In genomic region chr7:157010588-157011332, GRCh38 we compare ENCODE assay signal across 7 cellular contexts. TPM values are rescaled to one million over a fixed set of nuclear protein-coding genes. Genes with fewer than 3 reads are reported as not detected.
DNase-seq lines count a peak whose midpoint lies in the region; ATAC-seq and TF ChIP-seq lines count a peak whose summit lies in the region.

Gene MNX1, minus strand, starts transcription at chr7:157010663. Its CDS starts 313 bp downstream, at chr7:157010350.

- peak within 1 kb of the TSS; percentile 99 for H3K4me2 ChIP-seq in MM.1S (ENCODE audit: low read depth, low read length)
- peak within 1 kb of the TSS; percentile 81 for H3K4me2 ChIP-seq in mesenchymal stem cell (ENCODE audit: low read length, poor library complexity, severe bottlenecking)

- H2AK5ac ChIP-seq in mesenchymal stem cell (ENCODE audit: low read length, severe bottlenecking): no peak within 1 kb of the TSS

- peak within 1 kb of the TSS; percentile 88 for H3K9ac ChIP-seq in MM.1S (ENCODE audit: low read length)
- no peak within 1 kb of the TSS for H3K9ac ChIP-seq in mesenchymal stem cell (ENCODE audit: low read length)

- no peak within 1 kb of the TSS for H2BK120ac ChIP-seq in mesenchymal stem cell (ENCODE audit: low read depth, low read length)

- H2BK5ac ChIP-seq in mesenchymal stem cell (ENCODE audit: low read depth, low read length, poor library complexity, severe bottlenecking): no peak within 1 kb of the TSS

- H3K36me3 ChIP-seq in MM.1S (replicated peaks; ENCODE audit: insufficient read depth, low read length): no peaks in the 10 kb centered on the region
- H3K36me3 ChIP-seq in mesenchymal stem cell (ENCODE audit: control insufficient read depth in 1 of 2, insufficient read depth in 2 of 2, low read depth in 1 of 2, low read length in 2 of 2): no peaks in the 10 kb centered on the region
- no peaks in the 10 kb centered on the region for H3K36me3 ChIP-seq in tibial artery

- H3F3A ChIP-seq in MM.1S (ENCODE audit: insufficient read depth, low read length): peaks cover 14% of the 10 kb centered on the region; the same call in 1 of the 2 replicates

- H3K27ac ChIP-seq in MM.1S (ENCODE audit: low read length) (peak within 1 kb of the TSS; percentile 24; the same call in 1 of the 2 replicates), mesenchymal stem cell (ENCODE audit: low read length, poor library complexity, severe bottlenecking) (no peak within 1 kb of the TSS), tibial artery (no peak within 1 kb of the TSS)

- no peak for TF ChIP-seq CTCF in HFF-Myc (IDR thresholded peaks at IDR 0.05; ENCODE audit: low read depth, low read length, missing control alignments)
- no peak for TF ChIP-seq CTCF in MM.1S (IDR thresholded peaks at IDR 0.05; ENCODE audit: low read length)
- no peak for TF ChIP-seq CTCF in chondrocyte (IDR thresholded peaks at IDR 0.05)
- no peak for TF ChIP-seq CTCF in tibial artery (IDR thresholded peaks at IDR 0.05)

- H4K8ac ChIP-seq in mesenchymal stem cell (ENCODE audit: low read length): no peak within 1 kb of the TSS

- no peak within 1 kb of the TSS for H4K91ac ChIP-seq in mesenchymal stem cell (ENCODE audit: low read length)

- H2BK15ac ChIP-seq in mesenchymal stem cell (ENCODE audit: low read depth, poor library complexity, severe bottlenecking): no peak within 1 kb of the TSS

- H3K79me2 ChIP-seq in MM.1S (ENCODE audit: low read length): peaks cover 20% of the 10 kb centered on the region

- DNase-seq in HFF-Myc (ENCODE audit: extremely low read depth, low read depth): no peak
- DNase-seq in MM.1S: peak; percentile 97
- DNase-seq in SW 1271 (lab: John Stamatoyannopoulos, UW): peak; percentile 70
- no peak for DNase-seq in chondrocyte (ENCODE audit: low spot score)
- no peak for DNase-seq in mesenchymal stem cell
- DNase-seq in tibial artery: peak in 1 of 2 donors; percentile 45

- H3K79me1 ChIP-seq in mesenchymal stem cell (replicated peaks; ENCODE audit: low read length, poor library complexity, severe bottlenecking): no peaks in the 10 kb centered on the region

- no peaks in the 10 kb centered on the region for H3K9me2 ChIP-seq in MM.1S (replicated peaks; ENCODE audit: insufficient read depth, low read length)

- peaks cover 49% of the 10 kb centered on the region for H3K4me1 ChIP-seq in MM.1S (ENCODE audit: low read length)
- H3K4me1 ChIP-seq in mesenchymal stem cell (ENCODE audit: control insufficient read depth, insufficient read depth, low read depth, low read length): peaks cover 27% of the 10 kb centered on the region
- H3K4me1 ChIP-seq in tibial artery: peaks cover 0 to 29% (median 22%) of the 10 kb centered on the region in 4 donors

- peak within 1 kb of the TSS; percentile 13; the same call in 1 of the 2 replicates for H3K4me3 ChIP-seq in HFF-Myc (replicated peaks; ENCODE audit: low read depth, low read length)
- peak within 1 kb of the TSS; percentile 83 for H3K4me3 ChIP-seq in MM.1S (ENCODE audit: low read length)
- peak within 1 kb of the TSS in 1 of 2 experiments; percentile 46 for H3K4me3 ChIP-seq in mesenchymal stem cell (ENCODE audit: insufficient read depth in 1 of 2, low read depth in 1 of 2, low read length in 2 of 2)
- H3K4me3 ChIP-seq in tibial artery: peak within 1 kb of the TSS; percentile 45 to 55

- no peak within 1 kb of the TSS for H2BK12ac ChIP-seq in mesenchymal stem cell (ENCODE audit: low read length in 2 of 2)

- intact Hi-C loops in tibial artery (cut with DNase I; ENCODE audit: low total_unique reads): no loop called here

- peak within 1 kb of the TSS; percentile 47 for H3K4me3 Mint-ChIP-seq in chondrocyte (ENCODE audit: unreplicated experiment)

- H3K36me3 Mint-ChIP-seq in chondrocyte (ENCODE audit: low read depth): no peaks in the 10 kb centered on the region

- peaks cover 74% of the 10 kb centered on the region for H3K27me3 Mint-ChIP-seq in chondrocyte (ENCODE audit: low read depth)

- H3K23ac ChIP-seq in mesenchymal stem cell (ENCODE audit: low read length in 2 of 2): peak within 1 kb of the TSS in 1 of 2 experiments; percentile 15

- H3K4ac ChIP-seq in mesenchymal stem cell (ENCODE audit: low read depth in 1 of 2, low read length in 2 of 2): no peak within 1 kb of the TSS

- ATAC-seq in GM18511 (IDR thresholded peaks at IDR 0.05; ENCODE audit: unreplicated experiment): peak; percentile 73

- no peak within 1 kb of the TSS for H3K27ac Mint-ChIP-seq in chondrocyte (ENCODE audit: unreplicated experiment)

- H3K9me3 ChIP-seq in MM.1S (replicated peaks; ENCODE audit: insufficient read depth, low read length): no peaks in the 10 kb centered on the region
- no peaks in the 10 kb centered on the region for H3K9me3 ChIP-seq in mesenchymal stem cell (ENCODE audit: control insufficient read depth, low read length)
- H3K9me3 ChIP-seq in tibial artery: no peaks in the 10 kb centered on the region

- peaks cover 6% of the 10 kb centered on the region for H3K4me1 Mint-ChIP-seq in chondrocyte (ENCODE audit: low read depth)

- no peak within 1 kb of the TSS for H3K14ac ChIP-seq in mesenchymal stem cell (ENCODE audit: low read length in 2 of 2)

- no peak within 1 kb of the TSS for H3K18ac ChIP-seq in mesenchymal stem cell (ENCODE audit: low read depth in 1 of 2, low read length in 2 of 2)

- no peaks in the 10 kb centered on the region for H4K20me1 ChIP-seq in MM.1S (ENCODE audit: insufficient read depth, low read length)

- 1% methylated on average over 72 of the region's 87 CpGs for WGBS in mesenchymal stem cell

- no peaks in the 10 kb centered on the region for H3K9me3 Mint-ChIP-seq in chondrocyte (ENCODE audit: low read depth)

- peak within 1 kb of the TSS; percentile 96 for H2AFZ ChIP-seq in MM.1S (ENCODE audit: low read length)
- H2AFZ ChIP-seq in mesenchymal stem cell (ENCODE audit: low read depth, low read length): no peak within 1 kb of the TSS

- H3K27me3 ChIP-seq in MM.1S (replicated peaks; ENCODE audit: insufficient read depth, low read length): no peaks in the 10 kb centered on the region
- peaks cover 86 to 92% of the 10 kb centered on the region in 2 experiments for H3K27me3 ChIP-seq in mesenchymal stem cell (ENCODE audit: control insufficient read depth in 1 of 2, insufficient read depth in 1 of 2, low read length in 2 of 2)
- peaks cover 4 to 97% of the 10 kb centered on the region in 2 donors for H3K27me3 ChIP-seq in tibial artery

RNA-seq across cellular contexts. Expression of gene MNX1, which starts in this region (rescaled TPM):
- not detected in 3 replicates for total RNA-seq in chondrocyte
- not detected for polyA plus RNA-seq in mesenchymal stem cell (2013, experiment 1 of 2)
- not detected for polyA plus RNA-seq in mesenchymal stem cell (2013, experiment 2 of 2)

Comparison
In these comparisons a context has a peak if more than half of its experiments do, and no peak if none do; other contexts are left out.
1. DNase-seq: peak in MM.1S (single experiment) and SW 1271 (2 of 2); none in HFF-Myc (single experiment), chondrocyte (single experiment) and mesenchymal stem cell (single experiment).